Comparison of ENCODE assay signal across 7 cellular contexts in the genomic region with DNA sequence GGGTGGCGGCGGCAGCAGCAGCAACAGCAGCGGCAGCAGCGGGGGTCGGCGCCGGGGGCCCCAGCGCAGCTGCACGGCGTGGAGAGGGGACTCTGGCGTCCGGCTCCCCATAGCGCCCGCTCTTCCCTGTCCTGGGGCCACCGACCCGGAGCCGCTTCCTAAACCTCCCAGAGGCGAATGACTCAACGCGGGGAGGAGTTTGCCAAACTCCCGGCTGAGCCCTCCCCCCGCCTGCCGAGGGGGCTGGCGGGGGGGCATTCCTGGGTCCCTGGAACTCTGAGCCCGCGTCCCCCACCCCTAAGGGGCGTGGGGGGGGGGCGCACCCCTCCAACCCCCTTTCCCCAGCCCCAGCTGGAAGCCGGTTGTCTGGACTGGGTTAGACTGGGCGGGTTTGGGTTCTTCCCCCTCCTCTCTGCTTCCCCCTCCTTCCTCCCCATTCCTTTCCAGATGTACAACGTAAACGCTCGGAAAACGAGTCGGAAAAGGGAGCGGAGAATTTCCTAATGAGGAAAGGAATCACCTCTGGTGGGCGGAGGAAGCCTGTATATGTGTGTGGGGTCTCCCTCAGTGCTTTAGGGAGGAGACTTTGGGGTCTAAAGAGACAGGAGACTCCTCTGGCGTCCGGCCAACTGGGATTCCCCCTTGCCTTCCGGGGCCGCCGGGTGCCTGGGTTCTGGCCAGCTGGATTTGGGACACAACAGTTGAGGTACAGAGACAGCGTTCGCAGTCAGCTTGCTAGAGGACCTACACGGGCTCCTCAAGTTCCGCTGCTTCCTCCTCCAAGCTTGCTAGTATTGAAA. TPM values are rescaled to one million over a fixed set of nuclear protein-coding genes. Genes with fewer than 3 reads are reported as not detected.
DNase-seq lines count a peak whose midpoint lies in the region; ATAC-seq and TF ChIP-seq lines count a peak whose summit lies in the region.

A gene (minus strand): TSS at position 179 of the 800 bp plus-strand sequence. CDS start 68 bp downstream, at position 111.

- ATAC-seq in HG03108 (IDR thresholded peaks at IDR 0.05; ENCODE audit: unreplicated experiment) (no peak), GM19023 (IDR thresholded peaks at IDR 0.05; ENCODE audit: unreplicated experiment) (no peak)

- no peak for TF ChIP-seq POLR2A in breast epithelium (IDR thresholded peaks at IDR 0.05)

- TF ChIP-seq CTCF in HEK293 (tag by site-specific recombination; IDR thresholded peaks at IDR 0.05), result no peak
- TF ChIP-seq CTCF in breast epithelium (IDR thresholded peaks at IDR 0.05), result no peak

- H3K27ac ChIP-seq in HEK293 (ENCODE audit: extremely low read depth, low read depth, low read length) (peak within 1 kb of the TSS; percentile 78; the same call in 1 of the 2 replicates), breast epithelium (peak within 1 kb of the TSS; percentile 89 to 90), iPS-20b (ENCODE audit: low read length) (no peak within 1 kb of the TSS)

- H3K4me3 ChIP-seq in HEK293 (ENCODE audit: low read depth, low read length), result peak within 1 kb of the TSS; percentile 74
- H3K4me3 ChIP-seq in breast epithelium, result peak within 1 kb of the TSS; percentile 80 to 99 (median 87)
- peak within 1 kb of the TSS; percentile 80 for H3K4me3 ChIP-seq in iPS-20b (ENCODE audit: low read length)
- peak within 1 kb of the TSS; percentile 95 for H3K4me3 ChIP-seq in skeletal muscle cell (ENCODE audit: low read depth, low read length)

- peaks cover 11% of the 10 kb centered on the region for H3K4me1 ChIP-seq in HEK293 (ENCODE audit: control insufficient read depth, insufficient read depth, low read length)
- no peaks in the 10 kb centered on the region for H3K4me1 ChIP-seq in breast epithelium
- H3K4me1 ChIP-seq in iPS-20b (ENCODE audit: insufficient read depth, low read length), result peaks cover 27% of the 10 kb centered on the region; the same call in 1 of the 2 replicates

- POLR2A ChIA-PET in HEK293 (lab: Yijun Ruan, JAX), result interaction anchor here (0.6 to 1.4 kb wide), 6 partner anchors 10 to 214 kb away, joined by 3 to 5 read pairs (median 4); no protein-coding TSS in a partner anchor

- intact Hi-C loops in T-helper 1 cell treated with Interleukin-12 subunit alpha and Interleukin-12 subunit beta and Interleukin-4 antibody, amounts not matched to agents 30 ng/mL and 1 ng/mL, for 36 hours (cut with micrococcal nuclease), result loop anchor here (1.0 to 10.0 kb wide), 3 partner anchors 13 to 1296 kb away; a partner anchor contains a TSS
- intact Hi-C loops in breast epithelium (cut with DNase I; ENCODE audit: low total_unique reads), result no loop called here

- H3K27me3 ChIP-seq in breast epithelium (no peaks in the 10 kb centered on the region), iPS-20b (ENCODE audit: insufficient read depth, low read length) (peaks cover 77% of the 10 kb centered on the region)

- H3K9me3 ChIP-seq in HEK293 (ENCODE audit: control insufficient read depth, insufficient read depth, low read depth, low read length) (no peaks in the 10 kb centered on the region), breast epithelium (no peaks in the 10 kb centered on the region), iPS-20b (ENCODE audit: insufficient read depth, low read depth, low read length) (no peaks in the 10 kb centered on the region)

- H3K9ac ChIP-seq in iPS-20b (ENCODE audit: low read depth, low read length), result peak within 1 kb of the TSS; percentile 68; the same call in 1 of the 2 replicates

- DNase-seq in breast epithelium (ENCODE audit: low spot score in 2 of 2) (peak; percentile 47 to 70), skeletal muscle cell (ENCODE audit: low read depth) (no peak)

- H3K36me3 ChIP-seq in HEK293 (ENCODE audit: control insufficient read depth in 2 of 2, insufficient read depth in 1 of 2, low read length in 2 of 2) (no peaks in the 10 kb centered on the region), breast epithelium (no peaks in the 10 kb centered on the region), iPS-20b (ENCODE audit: insufficient read depth, low read depth, low read length) (no peaks in the 10 kb centered on the region)

- CTCF ChIA-PET in HEK293 (lab: Yijun Ruan, JAX), result interaction anchor here (0.6 to 14.5 kb wide), 9 partner anchors 8 to 248 kb away, joined by 3 to 227 read pairs (median 4); no protein-coding TSS in a partner anchor

TF ChIP-seq in HEK293, 187 proteins besides CTCF, POLR2A, EP300 and RAD21 (continues in another document):
- TF ChIP-seq, protein P1, sequence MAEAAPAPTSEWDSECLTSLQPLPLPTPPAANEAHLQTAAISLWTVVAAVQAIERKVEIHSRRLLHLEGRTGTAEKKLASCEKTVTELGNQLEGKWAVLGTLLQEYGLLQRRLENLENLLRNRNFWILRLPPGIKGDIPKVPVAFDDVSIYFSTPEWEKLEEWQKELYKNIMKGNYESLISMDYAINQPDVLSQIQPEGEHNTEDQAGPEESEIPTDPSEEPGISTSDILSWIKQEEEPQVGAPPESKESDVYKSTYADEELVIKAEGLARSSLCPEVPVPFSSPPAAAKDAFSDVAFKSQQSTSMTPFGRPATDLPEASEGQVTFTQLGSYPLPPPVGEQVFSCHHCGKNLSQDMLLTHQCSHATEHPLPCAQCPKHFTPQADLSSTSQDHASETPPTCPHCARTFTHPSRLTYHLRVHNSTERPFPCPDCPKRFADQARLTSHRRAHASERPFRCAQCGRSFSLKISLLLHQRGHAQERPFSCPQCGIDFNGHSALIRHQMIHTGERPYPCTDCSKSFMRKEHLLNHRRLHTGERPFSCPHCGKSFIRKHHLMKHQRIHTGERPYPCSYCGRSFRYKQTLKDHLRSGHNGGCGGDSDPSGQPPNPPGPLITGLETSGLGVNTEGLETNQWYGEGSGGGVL (tag by site-specific recombination; IDR thresholded peaks at IDR 0.05), result peak; percentile 99
- 0 out of 2 replicates have a peak, but pooled peaks have one; percentile 18 for TF ChIP-seq KLF1 (tag by site-specific recombination; IDR thresholded peaks at IDR 0.05)
- no peak for TF ChIP-seq GLI4 (tag by site-specific recombination; IDR thresholded peaks at IDR 0.05)
- TF ChIP-seq ZNF623 (tag by site-specific recombination; IDR thresholded peaks at IDR 0.05), result peak; percentile 53; the same call in 1 of the 2 replicates
- no peak for TF ChIP-seq ZNF433 (tag by site-specific recombination; IDR thresholded peaks at IDR 0.05; ENCODE audit: low read depth)
- peak; percentile 26 for TF ChIP-seq ZNF600 (tag by site-specific recombination; IDR thresholded peaks at IDR 0.05)
- TF ChIP-seq, protein P2, sequence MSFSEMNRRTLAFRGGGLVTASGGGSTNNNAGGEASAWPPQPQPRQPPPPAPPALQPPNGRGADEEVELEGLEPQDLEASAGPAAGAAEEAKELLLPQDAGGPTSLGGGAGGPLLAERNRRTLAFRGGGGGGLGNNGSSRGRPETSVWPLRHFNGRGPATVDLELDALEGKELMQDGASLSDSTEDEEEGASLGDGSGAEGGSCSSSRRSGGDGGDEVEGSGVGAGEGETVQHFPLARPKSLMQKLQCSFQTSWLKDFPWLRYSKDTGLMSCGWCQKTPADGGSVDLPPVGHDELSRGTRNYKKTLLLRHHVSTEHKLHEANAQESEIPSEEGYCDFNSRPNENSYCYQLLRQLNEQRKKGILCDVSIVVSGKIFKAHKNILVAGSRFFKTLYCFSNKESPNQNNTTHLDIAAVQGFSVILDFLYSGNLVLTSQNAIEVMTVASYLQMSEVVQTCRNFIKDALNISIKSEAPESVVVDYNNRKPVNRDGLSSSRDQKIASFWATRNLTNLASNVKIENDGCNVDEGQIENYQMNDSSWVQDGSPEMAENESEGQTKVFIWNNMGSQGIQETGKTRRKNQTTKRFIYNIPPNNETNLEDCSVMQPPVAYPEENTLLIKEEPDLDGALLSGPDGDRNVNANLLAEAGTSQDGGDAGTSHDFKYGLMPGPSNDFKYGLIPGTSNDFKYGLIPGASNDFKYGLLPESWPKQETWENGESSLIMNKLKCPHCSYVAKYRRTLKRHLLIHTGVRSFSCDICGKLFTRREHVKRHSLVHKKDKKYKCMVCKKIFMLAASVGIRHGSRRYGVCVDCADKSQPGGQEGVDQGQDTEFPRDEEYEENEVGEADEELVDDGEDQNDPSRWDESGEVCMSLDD (tag by site-specific recombination; IDR thresholded peaks at IDR 0.05), result peak; percentile 86
- peak; percentile 53 for TF ChIP-seq ZFHX2 (tag by site-specific recombination; conservative IDR thresholded peaks at IDR 0.05)
- TF ChIP-seq REPIN1 (tag by site-specific recombination; IDR thresholded peaks at IDR 0.05; ENCODE audit: low read depth), result no peak
- TF ChIP-seq ZNF776 (tag by site-specific recombination; IDR thresholded peaks at IDR 0.05; ENCODE audit: borderline replicate concordance), result no peak
- peak; percentile 95 for TF ChIP-seq GLIS2 (tag by site-specific recombination; IDR thresholded peaks at IDR 0.05)
- no peak for TF ChIP-seq ZNF175 (tag by site-specific recombination; IDR thresholded peaks at IDR 0.05)
- TF ChIP-seq ZNF132 (tag by site-specific recombination; IDR thresholded peaks at IDR 0.05; ENCODE audit: borderline replicate concordance), result no peak
- TF ChIP-seq, protein P3, sequence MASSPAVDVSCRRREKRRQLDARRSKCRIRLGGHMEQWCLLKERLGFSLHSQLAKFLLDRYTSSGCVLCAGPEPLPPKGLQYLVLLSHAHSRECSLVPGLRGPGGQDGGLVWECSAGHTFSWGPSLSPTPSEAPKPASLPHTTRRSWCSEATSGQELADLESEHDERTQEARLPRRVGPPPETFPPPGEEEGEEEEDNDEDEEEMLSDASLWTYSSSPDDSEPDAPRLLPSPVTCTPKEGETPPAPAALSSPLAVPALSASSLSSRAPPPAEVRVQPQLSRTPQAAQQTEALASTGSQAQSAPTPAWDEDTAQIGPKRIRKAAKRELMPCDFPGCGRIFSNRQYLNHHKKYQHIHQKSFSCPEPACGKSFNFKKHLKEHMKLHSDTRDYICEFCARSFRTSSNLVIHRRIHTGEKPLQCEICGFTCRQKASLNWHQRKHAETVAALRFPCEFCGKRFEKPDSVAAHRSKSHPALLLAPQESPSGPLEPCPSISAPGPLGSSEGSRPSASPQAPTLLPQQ (tag by site-specific recombination; IDR thresholded peaks at IDR 0.05), result no peak

RNA-seq across cellular contexts. Expression of the gene that starts here (rescaled TPM):
- total RNA-seq in T-helper 1 cell treated with Interleukin-12 subunit alpha and Interleukin-12 subunit beta and Interleukin-4 antibody, amounts not matched to agents 30 ng/mL and 1 ng/mL, for 36 hours, result 65.2 and 71.1 TPM in 2 replicates
- total RNA-seq in breast epithelium, result 100 to 1,000 TPM in 1 of 3 donors, 10 to 100 TPM in 2; 30.4 to 135 (median 81.9) TPM
